14 cellular contexts compared by ENCODE assay signal in the genomic region with DNA sequence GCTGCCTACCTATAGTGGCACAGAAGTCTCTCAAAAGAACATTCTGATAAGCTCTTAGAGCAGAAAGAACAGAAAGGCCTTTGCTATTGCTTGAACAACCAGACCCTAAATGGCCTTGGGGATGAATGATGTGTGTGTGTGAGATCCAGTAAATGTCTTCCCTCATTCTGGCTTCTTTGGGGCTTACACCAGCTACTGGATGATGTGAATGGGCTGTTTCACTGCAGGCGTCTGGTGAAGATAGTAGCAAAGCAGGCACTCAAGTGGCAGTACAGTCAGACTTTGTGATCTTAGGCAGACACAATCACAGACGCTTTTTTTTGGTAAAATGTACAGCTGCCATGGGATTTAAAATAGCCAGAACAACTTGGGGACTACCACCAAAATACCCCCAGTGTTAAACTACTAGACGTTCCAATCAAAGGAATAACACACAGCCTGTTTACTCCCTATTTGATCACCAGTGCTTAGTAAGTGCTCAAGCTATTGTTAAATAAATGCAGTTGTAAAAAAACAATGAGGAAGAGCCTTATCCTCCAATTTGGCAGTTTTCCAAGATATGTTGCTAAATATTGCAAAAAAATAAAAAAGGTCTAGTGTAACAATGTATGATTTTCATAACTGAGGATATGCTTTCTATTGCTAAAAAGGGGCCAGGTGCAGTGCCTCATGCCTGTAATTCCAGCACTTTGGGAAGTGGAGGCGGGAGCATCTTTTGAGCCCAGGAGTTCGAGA. TPM values are rescaled to one million over a fixed set of nuclear protein-coding genes. Genes with fewer than 3 reads are reported as not detected.
DNase-seq lines count a peak whose midpoint lies in the region; ATAC-seq and TF ChIP-seq lines count a peak whose summit lies in the region.
"Had no signal": no experiment of that assay in that cellular context is flagged by ENCODE, and none has a peak within 500 bp of the region (broad histone marks: within the 10 kb centered on the region; RNA-seq: fewer than 3 reads in every experiment).

No MANE protein-coding gene starts in this region.

- H3K27ac ChIP-seq in RWPE2 (ENCODE audit: poor library complexity, severe bottlenecking): no peak overlapping the region
- H3K27ac ChIP-seq: colonic mucosa, thoracic aorta had no signal

- ATAC-seq in RWPE2 (ENCODE audit: low read depth): peak; percentile 12; the same call in 1 of the 3 replicates
- ATAC-seq in stimulated activated effector memory CD8-positive, alpha-beta T cell treated with anti-CD3 and anti-CD28 coated beads, Interleukin-12 subunit alpha, Interleukin-12 subunit beta, amount 100 ng/mL, for 72 hours: no peak
- no peak for ATAC-seq in HG02884 (IDR thresholded peaks at IDR 0.05; ENCODE audit: unreplicated experiment)

- DNase-seq in activated T-cell treated with anti-CD3 and anti-CD28 coated beads, Interleukin-2, amount 50 U/mL, for 24 hours: no peak
- no peak for DNase-seq in activated T-cell treated with anti-CD3 and anti-CD28 coated beads, Interleukin-2, amount 50 U/mL, for 1 hour
- DNase-seq in RWPE2 (ENCODE audit: low spot score) (no peak), fibroblast of the aortic adventitia (ENCODE audit: low read depth) (peak; percentile 72), DMS114 treated with DMSO at 0.1 percent for 48 hours (lab: John Stamatoyannopoulos, UW; ENCODE audit: unreplicated experiment) (no peak), NCI-H1930 (lab: John Stamatoyannopoulos, UW) (no peak)
- no peak for DNase-seq in stimulated activated effector memory CD8-positive, alpha-beta T cell treated with anti-CD3 and anti-CD28 coated beads, Interleukin-12 subunit alpha, Interleukin-12 subunit beta, amount 100 ng/mL, for 72 hours (ENCODE audit: low spot score in 2 of 2)
- DNase-seq: activated CD4-positive, alpha-beta T cell treated with anti-CD3 and anti-CD28 coated beads, Interleukin-2, amount 50 U/mL, for 4 hours; colonic mucosa; left ventricle myocardium inferior; NCI-H2029 treated with DMSO at 0.1 percent for 48 hours had no signal

- TF ChIP-seq CTCF in RWPE2 (IDR thresholded peaks at IDR 0.05; ENCODE audit: poor library complexity, severe bottlenecking) (no peak), fibroblast of the aortic adventitia (IDR thresholded peaks at IDR 0.05; ENCODE audit: insufficient read depth, low read length) (no peak)

- no peaks in the 10 kb centered on the region for H3K4me1 Mint-ChIP-seq in activated T-cell treated with anti-CD3 and anti-CD28 coated beads, Interleukin-2, amount 50 U/mL, for 24 hours (ENCODE audit: low read depth)
- H3K4me1 Mint-ChIP-seq in stimulated activated effector memory CD8-positive, alpha-beta T cell treated with anti-CD3 and anti-CD28 coated beads, Interleukin-12 subunit alpha, Interleukin-12 subunit beta, amount 100 ng/mL, for 72 hours: no peaks in the 10 kb centered on the region

- peak overlapping the region; percentile 67 for H3K27ac Mint-ChIP-seq in activated T-cell treated with anti-CD3 and anti-CD28 coated beads, Interleukin-2, amount 50 U/mL, for 24 hours
- peak overlapping the region; percentile 69 for H3K27ac Mint-ChIP-seq in stimulated activated effector memory CD8-positive, alpha-beta T cell treated with anti-CD3 and anti-CD28 coated beads, Interleukin-12 subunit alpha, Interleukin-12 subunit beta, amount 100 ng/mL, for 72 hours
- H3K27ac Mint-ChIP-seq: activated T-helper 1 cell treated with anti-CD3 and anti-CD28 coated beads, Interleukin-12 subunit alpha, Interleukin-12 subunit beta, Interleukin-2, Interleukin-4 antibody, amounts not matched to agents 30 ng/mL and 10 ng/mL and 1 ng/mL, durations not matched to agents 14 hours and 24 hours and 36 hours had no signal

- H3K36me3 Mint-ChIP-seq in activated T-cell treated with anti-CD3 and anti-CD28 coated beads, Interleukin-2, amount 50 U/mL, for 24 hours (ENCODE audit: low read depth): peaks cover 95% of the 10 kb centered on the region
- H3K36me3 Mint-ChIP-seq in stimulated activated effector memory CD8-positive, alpha-beta T cell treated with anti-CD3 and anti-CD28 coated beads, Interleukin-12 subunit alpha, Interleukin-12 subunit beta, amount 100 ng/mL, for 72 hours: peaks cover 71% of the 10 kb centered on the region

- H3K36me3 ChIP-seq in RWPE2 (ENCODE audit: low read depth): peaks cover 55% of the 10 kb centered on the region
- H3K36me3 ChIP-seq: colonic mucosa had no signal

- H3K4me3 ChIP-seq in RWPE2 (ENCODE audit: severe bottlenecking) (no peak overlapping the region), fibroblast of the aortic adventitia (ENCODE audit: low read depth, low read length) (no peak overlapping the region)
- H3K4me3 ChIP-seq: colonic mucosa, left ventricle myocardium inferior, thoracic aorta had no signal

- H3K9me3 ChIP-seq in RWPE2 (ENCODE audit: severe bottlenecking): no peaks in the 10 kb centered on the region
- H3K9me3 ChIP-seq: colonic mucosa, left ventricle myocardium inferior, thoracic aorta had no signal

- H3K9me3 Mint-ChIP-seq in activated T-cell treated with anti-CD3 and anti-CD28 coated beads, Interleukin-2, amount 50 U/mL, for 24 hours: no peaks in the 10 kb centered on the region
- H3K9me3 Mint-ChIP-seq in stimulated activated effector memory CD8-positive, alpha-beta T cell treated with anti-CD3 and anti-CD28 coated beads, Interleukin-12 subunit alpha, Interleukin-12 subunit beta, amount 100 ng/mL, for 72 hours: no peaks in the 10 kb centered on the region
- H3K9me3 Mint-ChIP-seq: activated T-helper 1 cell treated with anti-CD3 and anti-CD28 coated beads, Interleukin-12 subunit alpha, Interleukin-12 subunit beta, Interleukin-2, Interleukin-4 antibody, amounts not matched to agents 30 ng/mL and 10 ng/mL and 1 ng/mL, durations not matched to agents 14 hours and 24 hours and 36 hours had no signal

- no peaks in the 10 kb centered on the region for H3K27me3 Mint-ChIP-seq in activated T-cell treated with anti-CD3 and anti-CD28 coated beads, Interleukin-2, amount 50 U/mL, for 24 hours

- no peaks in the 10 kb centered on the region for H3K4me1 ChIP-seq in RWPE2 (ENCODE audit: insufficient read depth, poor library complexity, severe bottlenecking)
- H3K4me1 ChIP-seq: colonic mucosa had no signal

- H3K4me3 Mint-ChIP-seq in activated T-cell treated with anti-CD3 and anti-CD28 coated beads, Interleukin-2, amount 50 U/mL, for 24 hours: no peak overlapping the region
- H3K4me3 Mint-ChIP-seq in stimulated activated effector memory CD8-positive, alpha-beta T cell treated with anti-CD3 and anti-CD28 coated beads, Interleukin-12 subunit alpha, Interleukin-12 subunit beta, amount 100 ng/mL, for 72 hours: no peak overlapping the region
- H3K4me3 Mint-ChIP-seq: activated T-helper 1 cell treated with anti-CD3 and anti-CD28 coated beads, Interleukin-12 subunit alpha, Interleukin-12 subunit beta, Interleukin-2, Interleukin-4 antibody, amounts not matched to agents 30 ng/mL and 10 ng/mL and 1 ng/mL, durations not matched to agents 14 hours and 24 hours and 36 hours had no signal

- no peaks in the 10 kb centered on the region for H3K27me3 ChIP-seq in RWPE2 (ENCODE audit: insufficient read depth, poor library complexity, severe bottlenecking)
- H3K27me3 ChIP-seq: colonic mucosa had no signal

RNA-seq across cellular contexts. Expression of gene NDUFAB1, which starts 17.9 kb away (rescaled TPM):
- 71.5 and 125 TPM in 2 replicates for total RNA-seq in fibroblast of the aortic adventitia (ENCODE audit: low replicate concordance)

RNA-seq across cellular contexts. Expression of gene UBFD1, which starts 20.7 kb away (rescaled TPM):
- 74.6 and 89.1 TPM in 2 replicates for total RNA-seq in fibroblast of the aortic adventitia (ENCODE audit: low replicate concordance)

RNA-seq across cellular contexts. Expression of gene EARS2, which starts 21.1 kb away (rescaled TPM):
- 22.6 and 23.1 TPM in 2 replicates for total RNA-seq in fibroblast of the aortic adventitia (ENCODE audit: low replicate concordance)
